Comparison of ENCODE assay signal across 14 cellular contexts in genomic region chr3:149494759-149495580, GRCh38. TPM values are rescaled to one million over a fixed set of nuclear protein-coding genes. Genes with fewer than 3 reads are reported as not detected.
DNase-seq lines count a peak whose midpoint lies in the region; ATAC-seq, FAIRE-seq and TF ChIP-seq lines count a peak whose summit lies in the region.
"Had no signal": no experiment of that assay in that cellular context is flagged by ENCODE, and none has a peak within 500 bp of the region (broad histone marks: within the 10 kb centered on the region; RNA-seq: fewer than 3 reads in every experiment).

No MANE protein-coding gene starts in this region.

- BruUV-seq in Calu3 (replicated peaks; lab: Mats Ljungman, UMichigan) = no TSS peak

- FAIRE-seq in A549 (lab: Jason Lieb, UNC) = no peak
- FAIRE-seq in D721Med (lab: Jason Lieb, UNC) = no peak

- H3K9me3 ChIP-seq in A549 (no peaks in the 10 kb centered on the region), esophagus muscularis mucosa (no peaks in the 10 kb centered on the region)
- H3K9me3 ChIP-seq: BLaER1, esophagus squamous epithelium had no signal

- no peaks in the 10 kb centered on the region for H3K27me3 Mint-ChIP-seq in Calu3 (ENCODE audit: unreplicated experiment)

- peaks cover 6% of the 10 kb centered on the region; the same call in 2 of the 3 replicates for H3K4me1 ChIP-seq in A549
- no peaks in the 10 kb centered on the region for H3K4me1 ChIP-seq in esophagus muscularis mucosa
- H3K4me1 ChIP-seq: BLaER1 had no signal

- CTCF ChIA-PET in A549 (lab: Yijun Ruan, JAX) (interaction anchor here (0.6 to 8.7 kb wide), 24 partner anchors 9 to 1431 kb away, joined by 3 to 52 read pairs (median 4); partner anchors contain the start of genes COMMD2 and TM4SF4), Calu3 (lab: Charles Lee) (no interaction called here)

- H3K4me2 ChIP-seq in A549 = no peak overlapping the region
- H3K4me2 ChIP-seq: BLaER1, GM23338 had no signal

- no peak for TF ChIP-seq RAD21 in A549 (conservative IDR thresholded peaks at IDR 0.05 in 1 of 2, IDR thresholded peaks at IDR 0.05 in 1 of 2)

- no peak for TF ChIP-seq CTCF in A549 (IDR thresholded peaks at IDR 0.05)
- no peak for TF ChIP-seq CTCF in esophagus muscularis mucosa (IDR thresholded peaks at IDR 0.05)
- no peak for TF ChIP-seq CTCF in D721Med (IDR thresholded peaks at IDR 0.05; ENCODE audit: insufficient read depth, missing control alignments)
- TF ChIP-seq CTCF in Calu3 (IDR thresholded peaks at IDR 0.05; ENCODE audit: unreplicated experiment) = no peak

- peaks cover 9% of the 10 kb centered on the region for H3K4me1 Mint-ChIP-seq in Calu3 (ENCODE audit: low read depth, unreplicated experiment)
- H3K4me1 Mint-ChIP-seq: activated naive CD4-positive, alpha-beta T cell treated with anti-CD3 and anti-CD28 coated beads, Interleukin-2, amount 50 U/mL, for 24 hours had no signal

- no peaks in the 10 kb centered on the region for H3K9me3 Mint-ChIP-seq in Calu3 (ENCODE audit: low read depth, unreplicated experiment)
- H3K9me3 Mint-ChIP-seq: GM23338 had no signal

- TF ChIP-seq EP300 in A549 (IDR thresholded peaks at IDR 0.05) (no peak), esophagus muscularis mucosa (IDR thresholded peaks at IDR 0.05) (no peak)

- WGBS in A549 (ENCODE audit: missing lambda C conversion rate) = 74% methylated on average over 6 of the region's 6 CpGs
- 76% methylated on average over 6 of the region's 6 CpGs for WGBS in esophagus muscularis mucosa

- intact Hi-C loops in esophagus muscularis mucosa (cut with DNase I) = loop anchor here (2.0 kb wide), 1 partner anchor 280 kb away; no protein-coding TSS in a partner anchor
- intact Hi-C loops in Calu3 (cut with micrococcal nuclease; ENCODE audit: unreplicated experiment) = loop anchor here (1.0 kb wide), 1 partner anchor 276 kb away; no protein-coding TSS in a partner anchor

- POLR2A ChIA-PET in A549 (lab: Yijun Ruan, JAX) = no interaction called here

- no peak for TF ChIP-seq POLR2A in A549 (IDR thresholded peaks at IDR 0.05; ENCODE audit: low read length)
- no peak for TF ChIP-seq POLR2A in esophagus muscularis mucosa (IDR thresholded peaks at IDR 0.05; ENCODE audit: low read depth)

- H3K4me3 Mint-ChIP-seq in Calu3 (ENCODE audit: low read depth, unreplicated experiment) = no peak overlapping the region
- H3K4me3 Mint-ChIP-seq: activated naive CD4-positive, alpha-beta T cell treated with anti-CD3 and anti-CD28 coated beads, Interleukin-2, amount 50 U/mL, for 24 hours; GM23338 had no signal

- H3K36me3 Mint-ChIP-seq in Calu3 (ENCODE audit: insufficient read depth, unreplicated experiment) = peaks cover 50% of the 10 kb centered on the region
- H3K36me3 Mint-ChIP-seq: activated naive CD4-positive, alpha-beta T cell treated with anti-CD3 and anti-CD28 coated beads, Interleukin-2, amount 50 U/mL, for 24 hours had no signal

- H3K27ac Mint-ChIP-seq in Calu3 (ENCODE audit: unreplicated experiment) = no peak overlapping the region
- H3K27ac Mint-ChIP-seq: activated naive CD4-positive, alpha-beta T cell treated with anti-CD3 and anti-CD28 coated beads, Interleukin-2, amount 50 U/mL, for 24 hours; GM23338; mesothelial cell of epicardium had no signal

- DNase-seq in A549 (ENCODE audit: low read depth in 1 of 2, low spot score in 1 of 2) = no peak
- DNase-seq in GM03348 (ENCODE audit: low spot score) = peak; percentile 25
- DNase-seq in SW480 (ENCODE audit: low spot score) = peak; percentile 25
- peak; percentile 36 for DNase-seq in glomerular visceral epithelial cell (ENCODE audit: extremely low spot score)
- no peak for DNase-seq in esophagus muscularis mucosa (ENCODE audit: extremely low spot score)
- DNase-seq in D721Med (ENCODE audit: insufficient read length, low spot score) = no peak
- no peak for DNase-seq in Calu3
- DNase-seq: activated CD8-positive, alpha-beta memory T cell treated with anti-CD3 and anti-CD28 coated beads for 24 hours; esophagus squamous epithelium had no signal

- H3K4me3 ChIP-seq in A549 (no peak overlapping the region), esophagus muscularis mucosa (no peak overlapping the region)
- H3K4me3 ChIP-seq: BLaER1, esophagus squamous epithelium, GM23338 had no signal

- H3K27ac ChIP-seq in A549 (no peak overlapping the region), esophagus muscularis mucosa (replicated peaks in 1 of 4) (no peak overlapping the region)
- H3K27ac ChIP-seq: BLaER1, esophagus squamous epithelium had no signal

- no peaks in the 10 kb centered on the region for H3K36me3 ChIP-seq in esophagus muscularis mucosa
- H3K36me3 ChIP-seq: BLaER1, esophagus squamous epithelium had no signal

- H3K27me3 ChIP-seq in esophagus muscularis mucosa = no peaks in the 10 kb centered on the region
- H3K27me3 ChIP-seq: BLaER1 had no signal

- ATAC-seq in A549 = peak; percentile 42 to 48; a peak in 3 of 6 replicates
- ATAC-seq in HG02642 (IDR thresholded peaks at IDR 0.05; ENCODE audit: poor library complexity, unreplicated experiment) = no peak

TF ChIP-seq in A549, 52 proteins besides CTCF, POLR2A, EP300 and RAD21:
- no peak for TF ChIP-seq FOSL2 (IDR thresholded peaks at IDR 0.05)
- TF ChIP-seq FOSL2 (CRISPR knock-in tag; IDR thresholded peaks at IDR 0.05) = peak; percentile 56; the same call in 1 of the 2 replicates
- TF ChIP-seq RARB (CRISPR knock-in tag; IDR thresholded peaks at IDR 0.05) = no peak

RNA-seq across cellular contexts. Expression of gene TM4SF4, which starts 20.5 kb away (rescaled TPM):
- polyA plus RNA-seq in A549 (2011; rRNA removed) (17.4 and 38.6 TPM in 2 replicates), A549 (2017; fragmentation: RNase III; extraction: RNeasy Plus Mini Kit Qiagen cat#74134 plus additional on column Dnase treatment) (28.7 to 45.2 TPM (median 32.2 TPM) in 3 replicates)
- 6.2 and 9.6 TPM in 2 replicates for polyA plus RNA-seq in A549 (2012; cell fraction: cytosol; rRNA removed)
- polyA plus RNA-seq in A549 (2012; cell fraction: nucleus; rRNA removed) = 5.8 and 6.9 TPM in 2 replicates
- polyA minus RNA-seq in A549 (2011; rRNA and poly(A)+ RNA removed) = 20.8 and 30.0 TPM in 2 replicates
- total RNA-seq in esophagus muscularis mucosa (1 to 10 TPM in 2 of 4 donors, under 1 TPM in 1, not detected in 1; 0.11 to 5.5 (median 2.7) TPM), Calu3 (2022) (257 and 881 TPM in 2 replicates)
- total RNA-seq: esophagus squamous epithelium, GM23338 had no signal
- polyA plus RNA-seq: GM23338 had no signal

Comparison
In these comparisons a context has a peak if more than half of its experiments do, and no peak if none do; other contexts are left out.
1. DNase-seq: peak in GM03348 (single experiment), SW480 (single experiment) and glomerular visceral epithelial cell (single experiment); none in A549 (0 of 2), esophagus muscularis mucosa (single experiment), D721Med (single experiment) and Calu3 (single experiment).
2. RNA of gene TM4SF4, which starts 20.5 kb away (total RNA-seq): 257 to 881 TPM in Calu3; 0.11 to 5.5 TPM in esophagus muscularis mucosa; every median in the first group is over 10 times any median in the second.